10 cellular contexts compared by ENCODE assay signal in genomic region chr2:127408807-127409099, GRCh38. TPM values are rescaled to one million over a fixed set of nuclear protein-coding genes. Genes with fewer than 3 reads are reported as not detected.
A peak's percentile ranks its signal among the peaks of the same experiment; 100 is the strongest.
DNase-seq lines count a peak whose midpoint lies in the region; ATAC-seq, FAIRE-seq and TF ChIP-seq lines count a peak whose summit lies in the region.
"Had no signal": no experiment of that assay in that cellular context is flagged by ENCODE, and none has a peak within 500 bp of the region (broad histone marks: within the 10 kb centered on the region; RNA-seq: fewer than 3 reads in every experiment).

No MANE protein-coding gene starts in this region.

- no peak overlapping the region for H2BK5ac ChIP-seq in mesendoderm (ENCODE audit: low read length)

- H3K27me3 ChIP-seq in astrocyte (ENCODE audit: insufficient read depth, low read length) (no peaks in the 10 kb centered on the region), mesendoderm (ENCODE audit: insufficient read depth, low read length, poor library complexity) (no peaks in the 10 kb centered on the region), upper lobe of left lung (no peaks in the 10 kb centered on the region)

- no peak for TF ChIP-seq CTCF in astrocyte (IDR thresholded peaks at IDR 0.05; ENCODE audit: insufficient read depth, low read depth, low read length)
- TF ChIP-seq CTCF in upper lobe of left lung (IDR thresholded peaks at IDR 0.05) = no peak

- no peak for TF ChIP-seq POLR2A in upper lobe of left lung (IDR thresholded peaks at IDR 0.05)

- CTCF ChIA-PET in activated naive CD4-positive, alpha-beta T cell treated with anti-CD3 and anti-CD28 coated beads, Interleukin-2, amount 10 ng/mL, durations not matched to agents 7 days and 5 days (lab: Charles Lee) = interaction anchor here (1.2 kb wide), 1 partner anchor 10 kb away, joined by 3 read pairs; no protein-coding TSS in a partner anchor

- H4K8ac ChIP-seq in mesendoderm (ENCODE audit: low read depth, low read length) = peak overlapping the region; percentile 98

- H3K4ac ChIP-seq in mesendoderm (ENCODE audit: low read depth, low read length) = peak overlapping the region; percentile 66

- H3K9me3 Mint-ChIP-seq in activated naive CD4-positive, alpha-beta T cell treated with anti-CD3 and anti-CD28 coated beads, Interleukin-2, amount 10 ng/mL, durations not matched to agents 7 days and 5 days = peaks cover 2% of the 10 kb centered on the region
- peaks cover 0 to 8% of the 10 kb centered on the region in 2 donors for H3K9me3 Mint-ChIP-seq in activated naive CD4-positive, alpha-beta T cell treated with anti-CD3 and anti-CD28 coated beads, Interleukin-2, amount 50 U/mL, for 72 hours
- H3K9me3 Mint-ChIP-seq in astrocyte (ENCODE audit: unreplicated experiment) = peaks cover 2% of the 10 kb centered on the region

- peak overlapping the region; percentile 48 for H2BK120ac ChIP-seq in mesendoderm (ENCODE audit: low read depth, low read length)

- no peaks in the 10 kb centered on the region for H3K79me2 ChIP-seq in astrocyte (ENCODE audit: insufficient read depth, low read length)
- H3K79me2 ChIP-seq in mesendoderm (ENCODE audit: control insufficient read depth, insufficient read depth, low read length) = no peaks in the 10 kb centered on the region

- TF ChIP-seq EP300 in upper lobe of left lung (IDR thresholded peaks at IDR 0.05) = no peak

- H2AFZ ChIP-seq in astrocyte (ENCODE audit: low read depth, low read length) = peak overlapping the region; percentile 76

- H3K36me3 Mint-ChIP-seq in activated naive CD4-positive, alpha-beta T cell treated with anti-CD3 and anti-CD28 coated beads, Interleukin-2, amount 10 ng/mL, durations not matched to agents 7 days and 5 days = peaks cover 1% of the 10 kb centered on the region
- H3K36me3 Mint-ChIP-seq in activated naive CD4-positive, alpha-beta T cell treated with anti-CD3 and anti-CD28 coated beads, Interleukin-2, amount 50 U/mL, for 72 hours = peaks cover 0 to 15% of the 10 kb centered on the region in 2 donors
- H3K36me3 Mint-ChIP-seq in astrocyte (ENCODE audit: low read depth, unreplicated experiment) = no peaks in the 10 kb centered on the region

- no peaks in the 10 kb centered on the region for H3K36me3 ChIP-seq in astrocyte (ENCODE audit: insufficient read depth, low read length)
- H3K36me3 ChIP-seq in mesendoderm (ENCODE audit: control insufficient read depth, insufficient read depth, low read length) = no peaks in the 10 kb centered on the region
- no peaks in the 10 kb centered on the region for H3K36me3 ChIP-seq in upper lobe of left lung

- peak overlapping the region; percentile 59 for H3K4me3 Mint-ChIP-seq in activated naive CD4-positive, alpha-beta T cell treated with anti-CD3 and anti-CD28 coated beads, Interleukin-2, amount 10 ng/mL, durations not matched to agents 7 days and 5 days
- H3K4me3 Mint-ChIP-seq in astrocyte (ENCODE audit: unreplicated experiment) = peak overlapping the region; percentile 69

- peaks cover 27% of the 10 kb centered on the region for H3K27me3 Mint-ChIP-seq in activated naive CD4-positive, alpha-beta T cell treated with anti-CD3 and anti-CD28 coated beads, Interleukin-2, amount 10 ng/mL, durations not matched to agents 7 days and 5 days
- H3K27me3 Mint-ChIP-seq in astrocyte (ENCODE audit: low read depth, unreplicated experiment) = no peaks in the 10 kb centered on the region

- WGBS in mesendoderm (ENCODE audit: extremely low coverage, insufficient coverage, low lambda C conversion rate) = no CpG with 5 or more reads among the region's 10 CpGs
- WGBS in upper lobe of left lung, 2 donors = 87 to 94% methylated on average over 9 to 10 of the region's 10 CpGs

- H3K27ac Mint-ChIP-seq in activated naive CD4-positive, alpha-beta T cell treated with anti-CD3 and anti-CD28 coated beads, Interleukin-2, amount 10 ng/mL, durations not matched to agents 7 days and 5 days = peak overlapping the region; percentile 38
- no peak overlapping the region for H3K27ac Mint-ChIP-seq in activated naive CD4-positive, alpha-beta T cell treated with anti-CD3 and anti-CD28 coated beads, Interleukin-2, amount 50 U/mL, for 72 hours
- H3K27ac Mint-ChIP-seq in astrocyte (ENCODE audit: unreplicated experiment) = peak overlapping the region; percentile 87

- no peak overlapping the region for H2BK15ac ChIP-seq in mesendoderm (replicated peaks; ENCODE audit: low read depth)

- H2AK5ac ChIP-seq in mesendoderm (ENCODE audit: low read length) = no peak overlapping the region

- H3K4me1 ChIP-seq in astrocyte (ENCODE audit: insufficient read depth, low read length) = peaks cover 33% of the 10 kb centered on the region
- peaks cover 7% of the 10 kb centered on the region for H3K4me1 ChIP-seq in mesendoderm (ENCODE audit: control insufficient read depth, low read depth, low read length)
- peaks cover 47 to 58% (median 55%) of the 10 kb centered on the region in 4 donors for H3K4me1 ChIP-seq in upper lobe of left lung

- DNase-seq in activated naive CD4-positive, alpha-beta T cell treated with anti-CD3 and anti-CD28 coated beads, Interleukin-2, amount 10 ng/mL, durations not matched to agents 7 days and 5 days = no peak
- DNase-seq in activated naive CD4-positive, alpha-beta T cell treated with anti-CD3 and anti-CD28 coated beads, Interleukin-2, amount 50 U/mL, for 72 hours (ENCODE audit: low spot score in 2 of 2) = no peak
- DNase-seq in astrocyte (ENCODE audit: low read depth) (no peak), mesendoderm (no peak), upper lobe of left lung (no peak), NCI-H128 (lab: John Stamatoyannopoulos, UW; ENCODE audit: unreplicated experiment) (no peak), H4 (ENCODE audit: low spot score) (no peak)
- DNase-seq: NCI-H446 treated with DMSO at 0.1 percent for 48 hours had no signal

- peak overlapping the region; percentile 87 for H3K56ac ChIP-seq in mesendoderm (ENCODE audit: low read length)

- no peaks in the 10 kb centered on the region for H3K79me1 ChIP-seq in mesendoderm (ENCODE audit: low read length)

- H3K18ac ChIP-seq in mesendoderm (ENCODE audit: low read length) = peak overlapping the region; percentile 88

- H3K27ac ChIP-seq in astrocyte (ENCODE audit: low read depth, low read length) (peak overlapping the region; percentile 86), mesendoderm (ENCODE audit: low read depth, low read length) (peak overlapping the region; percentile 99), upper lobe of left lung (peak overlapping the region; percentile 91 to 97 (median 93))

- H3K9me3 ChIP-seq in astrocyte (ENCODE audit: insufficient read depth, low read depth, low read length) (no peaks in the 10 kb centered on the region), upper lobe of left lung (no peaks in the 10 kb centered on the region)

- H3K4me2 ChIP-seq in astrocyte (ENCODE audit: low read length) = peak overlapping the region; percentile 78
- peak overlapping the region; percentile 51 for H3K4me2 ChIP-seq in mesendoderm (ENCODE audit: low read length)

- H4K20me1 ChIP-seq in astrocyte (ENCODE audit: insufficient read depth, low read length) = no peaks in the 10 kb centered on the region

- peaks cover 30% of the 10 kb centered on the region for H3K4me1 Mint-ChIP-seq in activated naive CD4-positive, alpha-beta T cell treated with anti-CD3 and anti-CD28 coated beads, Interleukin-2, amount 10 ng/mL, durations not matched to agents 7 days and 5 days
- H3K4me1 Mint-ChIP-seq in astrocyte (ENCODE audit: low read depth, unreplicated experiment) = peaks cover 34% of the 10 kb centered on the region

- H3K4me3 ChIP-seq in astrocyte (ENCODE audit: insufficient read depth, low read depth, low read length) = no peak overlapping the region
- H3K4me3 ChIP-seq in mesendoderm (ENCODE audit: low read length) = no peak overlapping the region
- peak overlapping the region in 3 of 4 donors; percentile 44 to 63 (median 59) for H3K4me3 ChIP-seq in upper lobe of left lung

- H3K23ac ChIP-seq in mesendoderm (ENCODE audit: low read length) = no peak overlapping the region

- FAIRE-seq in astrocyte (lab: Jason Lieb, UNC) = no peak

- H3K9ac ChIP-seq in astrocyte (ENCODE audit: low read length) = peak overlapping the region; percentile 80
- H3K9ac ChIP-seq in mesendoderm (ENCODE audit: low read length) = peak overlapping the region; percentile 74

- H4K5ac ChIP-seq in mesendoderm (ENCODE audit: low read length) = no peak overlapping the region

- ATAC-seq in activated naive CD4-positive, alpha-beta T cell treated with anti-CD3 and anti-CD28 coated beads, Interleukin-2, amount 50 U/mL, for 72 hours = no peak
- no peak for ATAC-seq in upper lobe of left lung (ENCODE audit: low FRiP score in 2 of 2)
- ATAC-seq in HG02840 (IDR thresholded peaks at IDR 0.05; ENCODE audit: low FRiP score, unreplicated experiment) = no peak

RNA-seq across cellular contexts. Expression of gene PROC, which starts 9.5 kb away (rescaled TPM):
- total RNA-seq in activated naive CD4-positive, alpha-beta T cell treated with anti-CD3 and anti-CD28 coated beads, Interleukin-2, amount 50 U/mL, for 72 hours = not detected
- total RNA-seq in astrocyte = 1.0 and 1.5 TPM in 2 replicates
- polyA plus RNA-seq in mesendoderm (2013, experiment 1 of 2) = 0.11 TPM
- polyA plus RNA-seq in mesendoderm (2013, experiment 2 of 2) = 0.15 TPM
- total RNA-seq in upper lobe of left lung = under 1 TPM in 4 of 6 donors, not detected in 2; 0.55 to 0.79 (median 0.62) TPM
- 1.3 and 2.6 TPM in 2 replicates for total RNA-seq in H4 (2014; rRNA removed; shearing (Covaris generic))
- total RNA-seq: pulmonary artery endothelial cell had no signal

RNA-seq across cellular contexts. Expression of gene MAP3K2, which starts 21.0 kb away (rescaled TPM):
- total RNA-seq in activated naive CD4-positive, alpha-beta T cell treated with anti-CD3 and anti-CD28 coated beads, Interleukin-2, amount 50 U/mL, for 72 hours = 10 to 100 TPM; 39.5 to 45.7 TPM
- 62.2 and 71.2 TPM in 2 replicates for total RNA-seq in astrocyte
- polyA plus RNA-seq in mesendoderm (2013, experiment 1 of 2) = 7.8 TPM
- polyA plus RNA-seq in mesendoderm (2013, experiment 2 of 2) = 8.3 TPM
- 10 to 100 TPM; 43.0 to 79.2 (median 66.9) TPM for total RNA-seq in upper lobe of left lung
- 15.5 and 17.4 TPM in 2 replicates for total RNA-seq in H4 (2014; rRNA removed; shearing (Covaris generic))

Comparison
In these comparisons a context has a peak if more than half of its experiments do, and no peak if none do; other contexts are left out.
1. H3K27ac Mint-ChIP-seq: peak in activated naive CD4-positive, alpha-beta T cell treated with anti-CD3 and anti-CD28 coated beads, Interleukin-2, amount 10 ng/mL, durations not matched to agents 7 days and 5 days (single experiment) and astrocyte (single experiment); none in activated naive CD4-positive, alpha-beta T cell treated with anti-CD3 and anti-CD28 coated beads, Interleukin-2, amount 50 U/mL, for 72 hours (0 of 2).
2. H3K4me3 ChIP-seq: peak in upper lobe of left lung (3 of 4); none in astrocyte (single experiment) and mesendoderm (single experiment).
3. Peak in every context shown above with its lines, with median percentiles within 50 percentile points of each other: H3K27ac ChIP-seq.